ENCODE assay signal across 9 cellular contexts in genomic region chr3:72347819-72348319, GRCh38.
DNase-seq lines count a peak whose midpoint lies in the region; ATAC-seq, FAIRE-seq and TF ChIP-seq lines count a peak whose summit lies in the region.
"Had no signal": no experiment of that assay in that cellular context is flagged by ENCODE, and none has a peak within 500 bp of the region (broad histone marks: within the 10 kb centered on the region; RNA-seq: fewer than 3 reads in every experiment).

No MANE protein-coding gene starts in this region.

- POLR2A ChIA-PET in H1 (lab: Charles Lee; ENCODE audit: partially characterized antibody): interaction anchor here (0.6 to 0.8 kb wide), 4 partner anchors 29 to 377 kb away, joined by 3 to 4 read pairs (median 3); no protein-coding TSS in a partner anchor
- POLR2A ChIA-PET in naive thymus-derived CD8-positive, alpha-beta T cell (lab: Charles Lee): interaction anchor here (0.5 to 1.5 kb wide), 8 partner anchors 14 to 1217 kb away, joined by 3 to 5 read pairs (median 4); no protein-coding TSS in a partner anchor

- no peak overlapping the region for H2BK120ac ChIP-seq in H1 (replicated peaks; ENCODE audit: low read depth, low read length)

- no peak overlapping the region for H2BK20ac ChIP-seq in H1 (ENCODE audit: low read length)

- no peak overlapping the region; the same call in 1 of the 2 replicates for H3K18ac ChIP-seq in H1 (ENCODE audit: extremely low read depth, low read length)

- peak overlapping the region in 8 of 10 donors; percentile 4 to 58 (median 52) for H3K4me3 Mint-ChIP-seq in naive thymus-derived CD8-positive, alpha-beta T cell
- H3K4me3 Mint-ChIP-seq in activated T-helper 2 cell treated with anti-CD3 and anti-CD28 coated beads, Interferon-gamma antibody, Interleukin-2, Interleukin-4, amounts not matched to agents 10 μg/mL and 5 μg/mL and 100 μg/mL, durations not matched to agents 14 hours and 24 hours and 36 hours (ENCODE audit: low read depth): no peak overlapping the region

- DNase-seq in GM12891 (ENCODE audit: insufficient read length, low spot score) (no peak), H1 (ENCODE audit: low read depth in 1 of 2, low spot score in 2 of 2) (peak in 1 of 2 experiments; percentile 78), upper lobe of right lung (peak; percentile 87), NCI-H526 (lab: John Stamatoyannopoulos, UW) (no peak)
- peak; percentile 76 for DNase-seq in activated CD4-positive, alpha-beta T cell treated with anti-CD3 and anti-CD28 coated beads for 48 hours
- DNase-seq in naive thymus-derived CD8-positive, alpha-beta T cell: peak in 7 of 10 donors; percentile 24 to 78 (median 30)
- DNase-seq in activated T-helper 2 cell treated with anti-CD3 and anti-CD28 coated beads, Interferon-gamma antibody, Interleukin-2, Interleukin-4, amounts not matched to agents 10 μg/mL and 5 μg/mL and 100 μg/mL, durations not matched to agents 14 hours and 24 hours and 36 hours (ENCODE audit: low spot score): no peak

- H3K4me1 ChIP-seq in H1 (replicated peaks in 1 of 4; ENCODE audit: control insufficient read depth in 3 of 4, insufficient read depth in 4 of 4, low read length in 3 of 4): peaks cover 0 to 2% (median 0%) of the 10 kb centered on the region in 4 experiments; a peak in 1 of 7 replicates
- H3K4me1 ChIP-seq in upper lobe of right lung: peaks cover 16% of the 10 kb centered on the region

- 67% methylated on average over 20 of the region's 20 CpGs; no CpG with 5 or more reads in 1 of the 2 experiments for WGBS in H1 (ENCODE audit: extremely low coverage in 1 of 2, insufficient coverage in 1 of 2, insufficient read length in 1 of 2, insufficient replicate concordance in 2 of 2, low coverage in 1 of 2, low lambda C conversion rate in 2 of 2, missing lambda C conversion rate in 1 of 2), 2 experiments

- H2BK12ac ChIP-seq in H1 (ENCODE audit: low read depth, low read length): 0 out of 2 replicates have a peak overlapping the region, but pooled peaks have one; percentile 23

- H3K4me3 ChIP-seq in H1 (ENCODE audit: extremely low read depth in 1 of 4, insufficient read depth in 2 of 4, low read depth in 3 of 4, low read length in 4 of 4) (no peak overlapping the region), upper lobe of right lung (no peak overlapping the region)
- H3K4me3 ChIP-seq: SK-N-MC had no signal

- H3K27me3 Mint-ChIP-seq in naive thymus-derived CD8-positive, alpha-beta T cell: peaks cover 0 to 9% (median 0%) of the 10 kb centered on the region in 5 donors
- H3K27me3 Mint-ChIP-seq in activated T-helper 2 cell treated with anti-CD3 and anti-CD28 coated beads, Interferon-gamma antibody, Interleukin-2, Interleukin-4, amounts not matched to agents 10 μg/mL and 5 μg/mL and 100 μg/mL, durations not matched to agents 14 hours and 24 hours and 36 hours (ENCODE audit: low read depth): no peaks in the 10 kb centered on the region

- H2AFZ ChIP-seq in H1 (ENCODE audit: low read length): peak overlapping the region; percentile 63; the same call in 1 of the 2 replicates

- CTCF ChIA-PET in H1 (lab: Charles Lee; ENCODE audit: partially characterized antibody): interaction anchor here (0.5 to 1.7 kb wide), 15 partner anchors 10 to 834 kb away, joined by 3 to 7 read pairs (median 3); no protein-coding TSS in a partner anchor

- H3K23ac ChIP-seq in H1 (ENCODE audit: insufficient read length): no peak overlapping the region

- no peak overlapping the region; the same call in 1 of the 2 replicates for H2BK15ac ChIP-seq in H1 (ENCODE audit: low read length)

- no peak overlapping the region for H3K9ac ChIP-seq in H1 (replicated peaks in 1 of 4; ENCODE audit: extremely low read depth in 1 of 4, low read depth in 3 of 4, low read length in 3 of 4)

- H2AK5ac ChIP-seq in H1 (ENCODE audit: low read depth, low read length): no peak overlapping the region

- H4K5ac ChIP-seq in H1 (ENCODE audit: insufficient read length, low read depth, low read length): no peak overlapping the region

- H2BK5ac ChIP-seq in H1 (ENCODE audit: low read depth, low read length): no peak overlapping the region

- TF ChIP-seq RAD21 in H1 (IDR thresholded peaks at IDR 0.05 in 1 of 2, conservative IDR thresholded peaks at IDR 0.05 in 1 of 2; ENCODE audit: low read depth in 2 of 2, low read length in 2 of 2): peak; percentile 35 to 53; a peak in 3 of 4 replicates

- no peak overlapping the region for H3K4me2 ChIP-seq in H1 (ENCODE audit: insufficient read depth in 1 of 2, low read depth in 2 of 2, low read length in 2 of 2)

- H3K36me3 Mint-ChIP-seq in naive thymus-derived CD8-positive, alpha-beta T cell: no peaks in the 10 kb centered on the region
- no peaks in the 10 kb centered on the region for H3K36me3 Mint-ChIP-seq in activated T-helper 2 cell treated with anti-CD3 and anti-CD28 coated beads, Interferon-gamma antibody, Interleukin-2, Interleukin-4, amounts not matched to agents 10 μg/mL and 5 μg/mL and 100 μg/mL, durations not matched to agents 14 hours and 24 hours and 36 hours (ENCODE audit: low read depth)

- peaks cover 31 to 68% (median 65%) of the 10 kb centered on the region in 4 donors for H3K4me1 Mint-ChIP-seq in naive thymus-derived CD8-positive, alpha-beta T cell
- H3K4me1 Mint-ChIP-seq in activated T-helper 2 cell treated with anti-CD3 and anti-CD28 coated beads, Interferon-gamma antibody, Interleukin-2, Interleukin-4, amounts not matched to agents 10 μg/mL and 5 μg/mL and 100 μg/mL, durations not matched to agents 14 hours and 24 hours and 36 hours (ENCODE audit: low read depth): peaks cover 54% of the 10 kb centered on the region

- H3K9me3 Mint-ChIP-seq in naive thymus-derived CD8-positive, alpha-beta T cell: no peaks in the 10 kb centered on the region
- no peaks in the 10 kb centered on the region for H3K9me3 Mint-ChIP-seq in activated T-helper 2 cell treated with anti-CD3 and anti-CD28 coated beads, Interferon-gamma antibody, Interleukin-2, Interleukin-4, amounts not matched to agents 10 μg/mL and 5 μg/mL and 100 μg/mL, durations not matched to agents 14 hours and 24 hours and 36 hours

- no peaks in the 10 kb centered on the region for H3K23me2 ChIP-seq in H1 (ENCODE audit: low read depth, low read length)

- H3K27ac ChIP-seq in H1 (ENCODE audit: low read depth, low read length) (no peak overlapping the region), upper lobe of right lung (no peak overlapping the region)
- H3K27ac ChIP-seq: SK-N-MC had no signal

- intact Hi-C loops in upper lobe of right lung (cut with DNase I): no loop called here
- intact Hi-C loops in activated T-helper 2 cell treated with anti-CD3 and anti-CD28 coated beads, Interferon-gamma antibody, Interleukin-2, Interleukin-4, amounts not matched to agents 10 μg/mL and 5 μg/mL and 100 μg/mL, durations not matched to agents 14 hours and 24 hours and 36 hours (cut with micrococcal nuclease): loop anchor here (10.0 kb wide), 1 partner anchor 363 kb away; no protein-coding TSS in a partner anchor

- H3K14ac ChIP-seq in H1 (ENCODE audit: insufficient read length): no peak overlapping the region

- H3K27ac Mint-ChIP-seq in naive thymus-derived CD8-positive, alpha-beta T cell: peak overlapping the region in 7 of 10 donors; percentile 29 to 94 (median 84)
- H3K27ac Mint-ChIP-seq in activated T-helper 2 cell treated with anti-CD3 and anti-CD28 coated beads, Interferon-gamma antibody, Interleukin-2, Interleukin-4, amounts not matched to agents 10 μg/mL and 5 μg/mL and 100 μg/mL, durations not matched to agents 14 hours and 24 hours and 36 hours: no peak overlapping the region

- no peaks in the 10 kb centered on the region for H3K79me1 ChIP-seq in H1 (ENCODE audit: low read depth, low read length)

- TF ChIP-seq CTCF in H1 (IDR thresholded peaks at IDR 0.05; ENCODE audit: control extremely low read depth in 1 of 3, insufficient read depth in 1 of 3, low read depth in 1 of 3, low read length in 3 of 3) (peak; percentile 11 to 28 (median 27); a peak in 3 of 4 replicates), upper lobe of right lung (IDR thresholded peaks at IDR 0.05) (peak; percentile 28)

- H4K91ac ChIP-seq in H1 (replicated peaks; ENCODE audit: insufficient read length, low read length): no peak overlapping the region

- H4K8ac ChIP-seq in H1 (ENCODE audit: extremely low read depth, insufficient read depth, low read length): peak overlapping the region; percentile 42; the same call in 1 of the 2 replicates

- no peak for TF ChIP-seq POLR2A in GM12891 (IDR thresholded peaks at IDR 0.05; ENCODE audit: low read depth, low read length)
- TF ChIP-seq POLR2A in H1 (IDR thresholded peaks at IDR 0.05; ENCODE audit: control extremely low read depth in 1 of 2, low read depth in 2 of 2, low read length in 2 of 2): no peak

- no peak for TF ChIP-seq EP300 in H1 (IDR thresholded peaks at IDR 0.05; ENCODE audit: borderline replicate concordance in 1 of 2, low read depth in 2 of 2, low read length in 2 of 2)

- FAIRE-seq in GM12891 (lab: Jason Lieb, UNC) (peak; percentile 85), H1 (lab: Jason Lieb, UNC) (no peak)

- ATAC-seq in HG03135 (IDR thresholded peaks at IDR 0.05; ENCODE audit: unreplicated experiment): peak; percentile 42
- ATAC-seq in naive thymus-derived CD8-positive, alpha-beta T cell: peak in 1 of 2 donors; percentile 63
- ATAC-seq in upper lobe of right lung: peak; percentile 92

- H3K79me2 ChIP-seq in H1 (ENCODE audit: control insufficient read depth in 1 of 2, insufficient read depth in 2 of 2, low read length in 2 of 2): no peaks in the 10 kb centered on the region

- H3K9me3 ChIP-seq in H1 (ENCODE audit: insufficient read depth in 2 of 2, low read depth in 1 of 2, low read length in 1 of 2): 0 out of 4 replicates have a peak, but pooled peaks cover 0 to 3% of the 10 kb centered on the region in 2 experiments
- H3K9me3 ChIP-seq in upper lobe of right lung: no peaks in the 10 kb centered on the region

- H3K56ac ChIP-seq in H1 (replicated peaks; ENCODE audit: insufficient read length, low read depth, low read length): no peak overlapping the region

- H4K20me1 ChIP-seq in H1 (replicated peaks in 1 of 2; ENCODE audit: control insufficient read depth in 1 of 2, insufficient read depth in 2 of 2, low read length in 2 of 2): no peaks in the 10 kb centered on the region

- H3K36me3 ChIP-seq in H1 (ENCODE audit: control insufficient read depth in 2 of 4, insufficient read depth in 4 of 4, low read length in 3 of 4): no peaks in the 10 kb centered on the region
- H3K36me3 ChIP-seq in upper lobe of right lung: no peaks in the 10 kb centered on the region

- no peak overlapping the region for H3K4ac ChIP-seq in H1 (replicated peaks; ENCODE audit: insufficient read length, low read depth, low read length)

- H3K27me3 ChIP-seq in H1 (replicated peaks in 1 of 4; ENCODE audit: control insufficient read depth in 3 of 4, extremely low read depth in 1 of 4, insufficient read depth in 3 of 4, low read length in 3 of 4) (no peaks in the 10 kb centered on the region), upper lobe of right lung (no peaks in the 10 kb centered on the region)

TF ChIP-seq in GM12891, 5 proteins besides CTCF, POLR2A, EP300 and RAD21 (continues in another document):
- TF ChIP-seq POU2F2 (IDR thresholded peaks at IDR 0.05; ENCODE audit: low read depth, low read length) (0 out of 2 replicates have a peak, but pooled peaks have one; percentile 26), TAF1 (IDR thresholded peaks at IDR 0.05; ENCODE audit: low read depth, low read length) (no peak)

TF ChIP-seq in H1, 55 proteins besides CTCF, POLR2A, EP300 and RAD21 (continues in another document):
- peak; percentile 95 for TF ChIP-seq TEAD4 (IDR thresholded peaks at IDR 0.05; ENCODE audit: low read depth, low read length)

Comparison
In these comparisons a context has a peak if more than half of its experiments do, and no peak if none do; other contexts are left out.
1. DNase-seq: peak in activated CD4-positive, alpha-beta T cell treated with anti-CD3 and anti-CD28 coated beads for 48 hours (single experiment), naive thymus-derived CD8-positive, alpha-beta T cell (7 of 10) and upper lobe of right lung (single experiment); none in GM12891 (single experiment), NCI-H526 (0 of 2) and activated T-helper 2 cell treated with anti-CD3 and anti-CD28 coated beads, Interferon-gamma antibody, Interleukin-2, Interleukin-4, amounts not matched to agents 10 μg/mL and 5 μg/mL and 100 μg/mL, durations not matched to agents 14 hours and 24 hours and 36 hours (single experiment).